ENCODE assay signal across 8 cellular contexts in genomic region chr15:90400759-90401314, GRCh38. TPM values are rescaled to one million over a fixed set of nuclear protein-coding genes. Genes with fewer than 3 reads are reported as not detected.
DNase-seq lines count a peak whose midpoint lies in the region; ATAC-seq and TF ChIP-seq lines count a peak whose summit lies in the region.

No MANE protein-coding gene starts in this region.

- ATAC-seq in Right ventricle myocardium superior (ENCODE audit: poor library complexity), result peak; percentile 97

- TF ChIP-seq CTCF in RWPE1 (conservative IDR thresholded peaks at IDR 0.05; ENCODE audit: low read depth), result no peak

- no peaks in the 10 kb centered on the region for H3K27me3 Mint-ChIP-seq in activated naive CD8-positive, alpha-beta T cell

- no peaks in the 10 kb centered on the region for H3K27me3 ChIP-seq in H7 (ENCODE audit: control insufficient read depth, insufficient read depth, low read length)
- no peaks in the 10 kb centered on the region for H3K27me3 ChIP-seq in Karpas-422 (ENCODE audit: low read length)

- H3K79me2 ChIP-seq in Karpas-422 (ENCODE audit: low read length), result peaks cover 94% of the 10 kb centered on the region

- H3K4me3 ChIP-seq in H7 (ENCODE audit: insufficient read depth, low read depth, low read length), result no peak overlapping the region
- H3K4me3 ChIP-seq in Karpas-422 (ENCODE audit: low read length), result peak overlapping the region; percentile 54

- peak overlapping the region; percentile 74 for H3K4me2 ChIP-seq in Karpas-422 (ENCODE audit: low read depth, low read length, poor library complexity, severe bottlenecking)

- no peak overlapping the region for H2AFZ ChIP-seq in Karpas-422 (ENCODE audit: low read length)

- peaks cover 34% of the 10 kb centered on the region for H3K4me1 ChIP-seq in Karpas-422 (ENCODE audit: low read length)

- peak overlapping the region; percentile 53 for H3K9ac ChIP-seq in Karpas-422 (ENCODE audit: low read length)

- H3K36me3 ChIP-seq in H7 (replicated peaks; ENCODE audit: control insufficient read depth, insufficient read depth, low read length) (no peaks in the 10 kb centered on the region), Karpas-422 (ENCODE audit: insufficient read depth, low read length) (no peaks in the 10 kb centered on the region)

- POLR2A ChIA-PET in RWPE1 (lab: Yijun Ruan, JAX; ENCODE audit: low non-redundant PET), result no interaction called here

- H3K9me2 ChIP-seq in Karpas-422 (replicated peaks; ENCODE audit: insufficient read depth, low read length), result no peaks in the 10 kb centered on the region

- H3K27ac ChIP-seq in Karpas-422 (ENCODE audit: low read length) (peak overlapping the region; percentile 83), RWPE1 (peak overlapping the region; percentile 36)

- H3K4me1 Mint-ChIP-seq in activated naive CD8-positive, alpha-beta T cell (ENCODE audit: low read depth), result peaks cover 67% of the 10 kb centered on the region

- H4K20me1 ChIP-seq in Karpas-422 (ENCODE audit: insufficient read depth, low read depth, low read length), result 0 out of 2 replicates have a peak, but pooled peaks cover 3% of the 10 kb centered on the region

- no peaks in the 10 kb centered on the region for H3K9me3 ChIP-seq in Karpas-422 (ENCODE audit: low read length)

- H3K4me3 Mint-ChIP-seq in activated naive CD8-positive, alpha-beta T cell, result peak overlapping the region; percentile 85

- no peaks in the 10 kb centered on the region for H3K36me3 Mint-ChIP-seq in activated naive CD8-positive, alpha-beta T cell

- peak overlapping the region; percentile 96 for H3K27ac Mint-ChIP-seq in activated naive CD8-positive, alpha-beta T cell

- DNase-seq in GM03348 (ENCODE audit: low spot score) (peak; percentile 82), H7 (peak; percentile 58), Karpas-422 (peak; percentile 93), RWPE1 (ENCODE audit: low spot score) (peak; percentile 88), Right ventricle myocardium superior (peak; percentile 61), renal cortical epithelial cell (ENCODE audit: low read depth) (peak; percentile 99), SK-N-DZ (ENCODE audit: low spot score) (no peak)

- CTCF ChIA-PET in RWPE1 (lab: Yijun Ruan, JAX), result interaction anchor here (0.6 kb wide), 1 partner anchor 65 kb away, joined by 6 read pairs; no protein-coding TSS in a partner anchor

- intact Hi-C loops in Right ventricle myocardium superior (cut with DNase I), result no loop called here

- no peaks in the 10 kb centered on the region for H3K9me3 Mint-ChIP-seq in activated naive CD8-positive, alpha-beta T cell (ENCODE audit: low read depth)

RNA-seq across cellular contexts. Expression of gene IQGAP1, which starts 12.8 kb away (rescaled TPM):
- 74.7 and 87.6 TPM in 2 replicates for total RNA-seq in H7 (2014; rRNA removed; shearing (Covaris generic))
- 122 and 145 TPM in 2 replicates for total RNA-seq in Karpas-422 (2014; rRNA removed; shearing (Covaris generic); ENCODE audit: low replicate concordance)
- total RNA-seq in Right ventricle myocardium superior (39.4 TPM), renal cortical epithelial cell (206 and 486 TPM in 2 replicates)
- 20.7 and 21.6 TPM in 2 replicates for polyA plus RNA-seq in SK-N-DZ (2014; cell fraction: cytosol; rRNA removed)
- 26.9 and 47.9 TPM in 2 replicates for polyA plus RNA-seq in SK-N-DZ (2014; cell fraction: nucleus; rRNA removed)

RNA-seq across cellular contexts. Expression of gene ZNF774, which starts 48.8 kb away (rescaled TPM):
- total RNA-seq in H7 (2014; rRNA removed; shearing (Covaris generic)), result 0.55 and 0.73 TPM in 2 replicates
- total RNA-seq in Karpas-422 (2014; rRNA removed; shearing (Covaris generic); ENCODE audit: low replicate concordance), result 0.34 and 0.79 TPM in 2 replicates
- 2.2 TPM for total RNA-seq in Right ventricle myocardium superior
- total RNA-seq in renal cortical epithelial cell, result 2.4 and 3.9 TPM in 2 replicates
- 3.4 and 3.6 TPM in 2 replicates for polyA plus RNA-seq in SK-N-DZ (2014; cell fraction: cytosol; rRNA removed)
- polyA plus RNA-seq in SK-N-DZ (2014; cell fraction: nucleus; rRNA removed), result 1.3 and 7.0 TPM in 2 replicates
